Comparison of ENCODE assay signal across 28 cellular contexts in the genomic region with DNA sequence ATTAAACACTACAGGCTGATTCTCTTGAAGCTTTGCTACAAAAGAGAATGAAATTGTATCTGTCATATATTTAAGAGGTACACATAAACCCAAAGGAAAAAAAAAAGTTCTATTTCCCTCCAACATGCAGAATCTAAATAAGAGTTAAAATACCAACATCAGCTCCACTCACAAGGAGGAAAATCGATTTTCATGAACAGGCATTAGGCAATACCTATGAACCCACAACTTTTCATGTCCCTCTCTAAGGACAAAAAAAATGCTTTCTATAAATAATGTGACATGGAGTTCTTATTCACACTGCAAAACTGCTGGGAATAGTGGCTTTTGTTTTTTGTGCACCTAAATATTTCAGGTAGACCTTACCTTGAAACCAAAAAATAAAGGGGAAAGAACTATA.
"Had no signal": no experiment of that assay in that cellular context is flagged by ENCODE, and none has a peak within 500 bp of the region (broad histone marks: within the 10 kb centered on the region; RNA-seq: fewer than 3 reads in every experiment).

No MANE protein-coding gene starts in this region.

- H3K9ac ChIP-seq: neural progenitor cell had no signal

- DNase-seq: colonic mucosa; effector CD8-positive, alpha-beta T cell; endodermal cell; foreskin fibroblast; gastrocnemius medialis; head of caudate nucleus; kidney; left lung; mesenchymal stem cell; mucosa of descending colon; naive B cell; sigmoid colon; stimulated activated CD4-positive, alpha-beta T cell treated with anti-CD3 and anti-CD28 coated beads, Interleukin-2, amount 100 ng/mL, for 24 hours; stimulated activated CD4-positive, alpha-beta T cell treated with anti-CD3 and anti-CD28 coated beads, Interleukin-4, amount 100 ng/mL, for 24 hours; stimulated activated naive CD4-positive, alpha-beta T cell treated with Interleukin-2 at 50 U/mL for 16 hours; stomach; testis; tibial artery had no signal

- H3K4me3 ChIP-seq: colonic mucosa, gastrocnemius medialis, left lung, mucosa of descending colon, neural progenitor cell, prostate gland, right atrium auricular region, sigmoid colon, stomach, testis, tibial artery had no signal

- H3K4me2 ChIP-seq: neural progenitor cell had no signal

- H2AFZ ChIP-seq: neural progenitor cell had no signal

- H3K27ac ChIP-seq: colonic mucosa, epithelial cell of prostate, gastrocnemius medialis, left lung, neural progenitor cell, prostate gland, right atrium auricular region, stomach, testis, tibial artery had no signal

- H3K4me1 ChIP-seq: colonic mucosa, left lung, prostate gland, testis had no signal

- H3K4me3 Mint-ChIP-seq: dendritic cell treated with granulocyte-macrophage colony-stimulating factor and Interleukin-4, amounts not matched to agents 40 ng/mL and 50 ng/mL, for 4 days; endodermal cell; mesothelial cell of epicardium; naive B cell; nephron; neural progenitor cell; stimulated activated effector memory CD8-positive, alpha-beta T cell treated with anti-CD3 and anti-CD28 coated beads, Interleukin-12 subunit alpha, Interleukin-12 subunit beta, amount 100 ng/mL, for 72 hours; type B pancreatic cell had no signal

- H3K27me3 Mint-ChIP-seq: dendritic cell treated with granulocyte-macrophage colony-stimulating factor and Interleukin-4, amounts not matched to agents 40 ng/mL and 50 ng/mL, for 4 days; naive B cell; type B pancreatic cell had no signal

- H3K27ac Mint-ChIP-seq: dendritic cell treated with granulocyte-macrophage colony-stimulating factor and Interleukin-4, amounts not matched to agents 40 ng/mL and 50 ng/mL, for 4 days; endodermal cell; mesothelial cell of epicardium; nephron; neural progenitor cell; stimulated activated effector memory CD8-positive, alpha-beta T cell treated with anti-CD3 and anti-CD28 coated beads, Interleukin-12 subunit alpha, Interleukin-12 subunit beta, amount 100 ng/mL, for 72 hours; type B pancreatic cell had no signal

- H3K27me3 ChIP-seq: colonic mucosa, gastrocnemius medialis, left lung, neural progenitor cell, right atrium auricular region, sigmoid colon, stomach, testis, tibial artery had no signal

- H3K36me3 ChIP-seq: colonic mucosa, gastrocnemius medialis, left lung, neural progenitor cell, prostate gland, right atrium auricular region, sigmoid colon, stomach, tibial artery had no signal

- ATAC-seq: esophagus mucosa; gastrocnemius medialis; left lung; mucosa of descending colon; stimulated activated effector memory CD8-positive, alpha-beta T cell treated with anti-CD3 and anti-CD28 coated beads, Interleukin-12 subunit alpha, Interleukin-12 subunit beta, amount 100 ng/mL, for 72 hours had no signal

- H3K9me3 Mint-ChIP-seq: dendritic cell treated with granulocyte-macrophage colony-stimulating factor and Interleukin-4, amounts not matched to agents 40 ng/mL and 50 ng/mL, for 4 days; endodermal cell; mesothelial cell of epicardium; naive B cell; nephron; neural progenitor cell; stimulated activated effector memory CD8-positive, alpha-beta T cell treated with anti-CD3 and anti-CD28 coated beads, Interleukin-12 subunit alpha, Interleukin-12 subunit beta, amount 100 ng/mL, for 72 hours; type B pancreatic cell had no signal

- H3K9me3 ChIP-seq: colonic mucosa, gastrocnemius medialis, left lung, mucosa of descending colon, prostate gland, right atrium auricular region, sigmoid colon, stomach, testis, tibial artery had no signal

- FAIRE-seq: kidney had no signal
